9 cellular contexts compared by ENCODE assay signal in genomic region chr2:65231892-65232477, GRCh38. TPM values are rescaled to one million over a fixed set of nuclear protein-coding genes. Genes with fewer than 3 reads are reported as not detected.
A peak's percentile ranks its signal among the peaks of the same experiment; 100 is the strongest.
DNase-seq lines count a peak whose midpoint lies in the region; ATAC-seq and TF ChIP-seq lines count a peak whose summit lies in the region.
"Had no signal": no experiment of that assay in that cellular context is flagged by ENCODE, and none has a peak within 500 bp of the region (broad histone marks: within the 10 kb centered on the region; RNA-seq: fewer than 3 reads in every experiment).

No MANE protein-coding gene starts in this region.

- H3K4me3 Mint-ChIP-seq in activated CD4-positive, alpha-beta memory T cell treated with anti-CD3 and anti-CD28 coated beads for 36 hours, result peak overlapping the region; percentile 57

- TF ChIP-seq POLR2A in tibial nerve (IDR thresholded peaks at IDR 0.05), result no peak

- intact Hi-C loops in activated CD4-positive, alpha-beta memory T cell treated with anti-CD3 and anti-CD28 coated beads for 36 hours (cut with micrococcal nuclease), result no loop called here
- intact Hi-C loops in aorta (cut with DNase I), result loop anchor here in 1 of 2 donors (2.0 kb wide), 1 partner anchor 205 kb away; no protein-coding TSS in a partner anchor

- no peaks in the 10 kb centered on the region for H3K9me3 Mint-ChIP-seq in activated CD4-positive, alpha-beta memory T cell treated with anti-CD3 and anti-CD28 coated beads for 36 hours

- H3K36me3 ChIP-seq in aorta (ENCODE audit: control insufficient read depth in 1 of 2, insufficient read depth in 2 of 2, low read length in 1 of 2), result no peaks in the 10 kb centered on the region
- no peaks in the 10 kb centered on the region for H3K36me3 ChIP-seq in tibial nerve

- ATAC-seq in foreskin keratinocyte (no peak), aorta (ENCODE audit: low FRiP score) (no peak), GM18502 (IDR thresholded peaks at IDR 0.05; ENCODE audit: poor library complexity, unreplicated experiment) (no peak)
- ATAC-seq: heart left ventricle had no signal

- peak; percentile 16 for DNase-seq in stimulated activated CD4-positive, alpha-beta T cell treated with anti-CD3 and anti-CD28 coated beads, Interleukin-4, amount 100 ng/mL, for 24 hours
- no peak for DNase-seq in stimulated activated CD4-positive, alpha-beta T cell treated with anti-CD3 and anti-CD28 coated beads, Interleukin-2, amount 100 ng/mL, for 24 hours
- DNase-seq in activated CD4-positive, alpha-beta memory T cell treated with anti-CD3 and anti-CD28 coated beads for 36 hours, result peak; percentile 44
- DNase-seq in foreskin keratinocyte (no peak), aorta (no peak), NCI-H69 (lab: John Stamatoyannopoulos, UW) (no peak), tibial nerve (ENCODE audit: low spot score in 2 of 2) (no peak)
- DNase-seq: heart left ventricle had no signal

- CTCF ChIA-PET in activated CD4-positive, alpha-beta memory T cell treated with anti-CD3 and anti-CD28 coated beads for 36 hours (lab: Charles Lee), result interaction anchor here (1.1 kb wide), 1 partner anchor 176 kb away, joined by 3 read pairs; the partner anchor contains the start of gene CEP68

- H3K4me1 ChIP-seq in foreskin keratinocyte, result peaks cover 27% of the 10 kb centered on the region
- peaks cover 0 to 13% of the 10 kb centered on the region in 2 donors for H3K4me1 ChIP-seq in aorta (ENCODE audit: control insufficient read depth in 1 of 2, insufficient read depth in 2 of 2, low read length in 2 of 2)
- peaks cover 0 to 49% (median 18%) of the 10 kb centered on the region in 4 donors for H3K4me1 ChIP-seq in tibial nerve

- H3K27ac Mint-ChIP-seq in activated CD4-positive, alpha-beta memory T cell treated with anti-CD3 and anti-CD28 coated beads for 36 hours, result peak overlapping the region; percentile 94

- 65 to 67% methylated on average over 8 of the region's 8 CpGs for WGBS in aorta, 2 donors
- WGBS in tibial nerve, 2 donors, result 75 to 77% methylated on average over 8 of the region's 8 CpGs

- peaks cover 23% of the 10 kb centered on the region for H3K36me3 Mint-ChIP-seq in activated CD4-positive, alpha-beta memory T cell treated with anti-CD3 and anti-CD28 coated beads for 36 hours

- H3K27ac ChIP-seq in foreskin keratinocyte, result peak overlapping the region; percentile 21
- peak overlapping the region; percentile 60 to 85 for H3K27ac ChIP-seq in aorta (ENCODE audit: low read depth in 1 of 2, low read length in 2 of 2)
- H3K27ac ChIP-seq in tibial nerve, result peak overlapping the region in 1 of 4 donors; percentile 40

- POLR2A ChIA-PET in activated CD4-positive, alpha-beta memory T cell treated with anti-CD3 and anti-CD28 coated beads for 36 hours (lab: Charles Lee), result no interaction called here

- H3K27me3 Mint-ChIP-seq in activated CD4-positive, alpha-beta memory T cell treated with anti-CD3 and anti-CD28 coated beads for 36 hours, result no peaks in the 10 kb centered on the region

- H3K4me3 ChIP-seq in aorta (ENCODE audit: low read length in 2 of 2) (no peak overlapping the region), tibial nerve (no peak overlapping the region)

- no peaks in the 10 kb centered on the region for H3K9me3 ChIP-seq in aorta (ENCODE audit: control insufficient read depth, low read length)
- H3K9me3 ChIP-seq in tibial nerve, result no peaks in the 10 kb centered on the region
- H3K9me3 ChIP-seq: heart left ventricle had no signal

- TF ChIP-seq CTCF in foreskin keratinocyte (conservative IDR thresholded peaks at IDR 0.05) (no peak), tibial nerve (IDR thresholded peaks at IDR 0.05) (no peak)

- H3K4me1 Mint-ChIP-seq in activated CD4-positive, alpha-beta memory T cell treated with anti-CD3 and anti-CD28 coated beads for 36 hours (ENCODE audit: low read depth), result peaks cover 50% of the 10 kb centered on the region

- H3K27me3 ChIP-seq in foreskin keratinocyte (no peaks in the 10 kb centered on the region), aorta (ENCODE audit: control insufficient read depth in 1 of 2, insufficient read depth in 2 of 2, low read length in 1 of 2) (no peaks in the 10 kb centered on the region), tibial nerve (no peaks in the 10 kb centered on the region)
- H3K27me3 ChIP-seq: heart left ventricle had no signal

- no peak for TF ChIP-seq EP300 in tibial nerve (IDR thresholded peaks at IDR 0.05)

RNA-seq across cellular contexts. Expression of gene ACTR2, which starts 4.4 kb away (rescaled TPM):
- 100 to 1,000 TPM; 401 to 406 TPM for total RNA-seq in activated CD4-positive, alpha-beta memory T cell treated with anti-CD3 and anti-CD28 coated beads for 36 hours
- total RNA-seq in foreskin keratinocyte, result 183 and 194 TPM in 2 replicates
- 71.9 and 83.5 TPM in 2 replicates for polyA plus RNA-seq in foreskin keratinocyte
- total RNA-seq in aorta, result 100 to 1,000 TPM; 221 to 255 TPM
- 100 to 1,000 TPM in 1 of 2 donors, 10 to 100 TPM in 1; 78.1 to 144 TPM for polyA plus RNA-seq in aorta
- 10 to 100 TPM; 58.6 to 86.1 (median 80.0) TPM for total RNA-seq in tibial nerve

Comparison
In these comparisons a context has a peak if more than half of its experiments do, and no peak if none do; other contexts are left out.
1. DNase-seq: peak in stimulated activated CD4-positive, alpha-beta T cell treated with anti-CD3 and anti-CD28 coated beads, Interleukin-4, amount 100 ng/mL, for 24 hours (single experiment) and activated CD4-positive, alpha-beta memory T cell treated with anti-CD3 and anti-CD28 coated beads for 36 hours (single experiment); none in stimulated activated CD4-positive, alpha-beta T cell treated with anti-CD3 and anti-CD28 coated beads, Interleukin-2, amount 100 ng/mL, for 24 hours (0 of 2), foreskin keratinocyte (0 of 2), aorta (0 of 2), NCI-H69 (single experiment) and tibial nerve (0 of 2).